In the genomic region with DNA sequence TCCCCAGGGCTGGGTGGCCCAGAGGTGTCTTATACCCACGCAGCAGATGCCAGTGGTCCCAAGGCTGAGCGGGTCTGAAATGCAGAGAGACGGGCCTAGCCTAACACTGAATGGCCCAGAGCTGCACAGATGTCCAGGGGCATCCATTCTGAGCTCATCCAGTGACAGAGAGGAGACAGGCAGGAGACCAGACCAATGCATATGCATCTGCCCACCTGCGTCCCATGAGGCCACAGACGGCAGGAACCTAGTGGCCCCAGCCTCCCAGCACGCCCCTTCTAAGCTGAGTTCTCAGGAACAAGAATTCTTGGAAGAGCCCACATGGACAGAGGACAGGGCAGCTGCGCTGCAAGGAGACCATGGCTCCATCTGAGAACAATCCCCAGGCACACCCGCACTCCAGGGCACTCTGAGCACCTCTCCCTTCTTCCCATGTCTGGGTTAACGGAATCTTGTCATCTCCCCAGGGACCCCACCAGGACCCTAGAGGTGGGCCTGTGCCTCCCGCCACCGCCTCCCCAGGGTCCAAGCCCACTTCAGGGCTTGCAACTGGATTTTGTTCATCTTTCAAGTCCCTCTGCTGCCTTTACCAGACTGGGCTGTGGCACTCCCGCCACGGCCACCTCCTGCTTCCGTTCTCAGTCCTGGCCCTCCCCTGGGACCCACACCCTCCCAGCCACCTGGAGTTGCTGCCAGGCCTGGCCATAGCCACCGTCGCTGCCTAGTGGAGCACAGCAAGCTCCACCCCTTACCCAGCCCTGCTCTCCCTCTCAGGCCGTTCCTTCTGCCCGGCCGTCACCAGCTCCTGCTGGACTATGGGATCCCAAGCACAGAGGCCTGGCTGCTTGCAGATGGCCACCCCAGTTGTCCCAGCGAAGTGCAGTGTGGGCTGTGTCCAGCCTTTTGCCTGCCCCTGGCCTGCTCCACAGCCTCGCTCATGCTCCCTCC, we compare ENCODE assay signal across 10 cellular contexts. TPM values are rescaled to one million over a fixed set of nuclear protein-coding genes. Genes with fewer than 3 reads are reported as not detected.
A peak's percentile ranks its signal among the peaks of the same experiment; 100 is the strongest.
DNase-seq lines count a peak whose midpoint lies in the region; ATAC-seq and TF ChIP-seq lines count a peak whose summit lies in the region.
"Had no signal": no experiment of that assay in that cellular context is flagged by ENCODE, and none has a peak within 500 bp of the region (broad histone marks: within the 10 kb centered on the region; RNA-seq: fewer than 3 reads in every experiment).

No MANE protein-coding gene starts in this region.

- H3K36me3 ChIP-seq in endodermal cell (ENCODE audit: control insufficient read depth, insufficient read depth, low read length), result no peaks in the 10 kb centered on the region
- no peaks in the 10 kb centered on the region for H3K36me3 ChIP-seq in uterus

- H3K27me3 Mint-ChIP-seq in natural killer cell (ENCODE audit: low read depth in 2 of 2) (peaks cover 25 to 35% of the 10 kb centered on the region in 2 donors), endodermal cell (ENCODE audit: insufficient read depth) (peaks cover 91% of the 10 kb centered on the region), immature natural killer cell (ENCODE audit: low read depth in 3 of 3) (peaks cover 6 to 18% (median 9%) of the 10 kb centered on the region in 3 donors)
- peaks cover 15 to 27% of the 10 kb centered on the region in 2 donors for H3K27me3 Mint-ChIP-seq in natural killer cell treated with Interleukin-12 subunit alpha and Interleukin-12 subunit beta and Interleukin-15 and Interleukin-18, amount 100 ng/mL, for 72 hours

- no peaks in the 10 kb centered on the region for H3K36me3 Mint-ChIP-seq in natural killer cell
- no peaks in the 10 kb centered on the region for H3K36me3 Mint-ChIP-seq in natural killer cell treated with Interleukin-12 subunit alpha and Interleukin-12 subunit beta and Interleukin-15 and Interleukin-18, amount 100 ng/mL, for 72 hours
- H3K36me3 Mint-ChIP-seq in endodermal cell (ENCODE audit: low read depth), result no peaks in the 10 kb centered on the region
- no peaks in the 10 kb centered on the region for H3K36me3 Mint-ChIP-seq in immature natural killer cell

- WGBS in endodermal cell (ENCODE audit: insufficient coverage in 1 of 2, insufficient read length in 1 of 2), 2 experiments, result 87 to 94% methylated on average over 11 to 21 of the region's 21 CpGs

- no peaks in the 10 kb centered on the region for H3K4me1 ChIP-seq in endodermal cell (ENCODE audit: control insufficient read depth, insufficient read depth, low read length)
- peaks cover 0 to 8% of the 10 kb centered on the region in 2 donors for H3K4me1 ChIP-seq in uterus

- no peak for TF ChIP-seq POLR2A in uterus (IDR thresholded peaks at IDR 0.05)

- H3K27ac Mint-ChIP-seq in natural killer cell (no peak overlapping the region), endodermal cell (no peak overlapping the region), immature natural killer cell (no peak overlapping the region)
- no peak overlapping the region for H3K27ac Mint-ChIP-seq in natural killer cell treated with Interleukin-12 subunit alpha and Interleukin-12 subunit beta and Interleukin-15 and Interleukin-18, amount 100 ng/mL, for 72 hours

- H3K4me3 ChIP-seq in endodermal cell (ENCODE audit: low read length) (no peak overlapping the region), uterus (no peak overlapping the region)
- H3K4me3 ChIP-seq: psoas muscle had no signal

- no peak for TF ChIP-seq CTCF in natural killer cell (IDR thresholded peaks at IDR 0.05)
- no peak for TF ChIP-seq CTCF in endodermal cell (conservative IDR thresholded peaks at IDR 0.05)
- TF ChIP-seq CTCF in uterus (IDR thresholded peaks at IDR 0.05), result no peak

- H3K9ac ChIP-seq in endodermal cell (ENCODE audit: extremely low read depth, low read length, poor library complexity, severe bottlenecking), result no peak overlapping the region

- H3K27me3 ChIP-seq in endodermal cell (ENCODE audit: control insufficient read depth, insufficient read depth, low read length, poor library complexity, severe bottlenecking), result peaks cover 76% of the 10 kb centered on the region
- H3K27me3 ChIP-seq in uterus, result peaks cover 3 to 12% of the 10 kb centered on the region in 2 donors

- H3K27ac ChIP-seq in endodermal cell (ENCODE audit: low read depth, low read length) (no peak overlapping the region), uterus (no peak overlapping the region)
- H3K27ac ChIP-seq: psoas muscle had no signal

- H3K4me1 Mint-ChIP-seq in natural killer cell (peaks cover 0 to 4% of the 10 kb centered on the region in 2 donors), endodermal cell (peaks cover 9% of the 10 kb centered on the region), immature natural killer cell (no peaks in the 10 kb centered on the region)
- H3K4me1 Mint-ChIP-seq in natural killer cell treated with Interleukin-12 subunit alpha and Interleukin-12 subunit beta and Interleukin-15 and Interleukin-18, amount 100 ng/mL, for 72 hours (ENCODE audit: low read depth in 2 of 2), result no peaks in the 10 kb centered on the region

- ATAC-seq in natural killer cell, result no peak
- ATAC-seq in natural killer cell treated with Interleukin-12 subunit alpha and Interleukin-12 subunit beta and Interleukin-15 and Interleukin-18, amount 100 ng/mL, for 72 hours, result no peak
- peak; percentile 40 for ATAC-seq in HG03469 (IDR thresholded peaks at IDR 0.05; ENCODE audit: unreplicated experiment)
- no peak for ATAC-seq in HG02763 (IDR thresholded peaks at IDR 0.05; ENCODE audit: unreplicated experiment)
- ATAC-seq: psoas muscle had no signal

- peak; percentile 12 for DNase-seq in natural killer cell
- no peak for DNase-seq in natural killer cell treated with Interleukin-12 subunit alpha and Interleukin-12 subunit beta and Interleukin-15 and Interleukin-18, amount 100 ng/mL, for 72 hours (ENCODE audit: low spot score)
- peak; percentile 53 for DNase-seq in endodermal cell
- peak; percentile 6 for DNase-seq in uterus
- DNase-seq in immature natural killer cell, result no peak
- no peak for DNase-seq in NCI-H2029 treated with DMSO at 0.1 percent for 48 hours (lab: John Stamatoyannopoulos, UW)
- DNase-seq: EL had no signal

- H3K4me3 Mint-ChIP-seq in natural killer cell (no peak overlapping the region), endodermal cell (no peak overlapping the region), immature natural killer cell (no peak overlapping the region)
- H3K4me3 Mint-ChIP-seq in natural killer cell treated with Interleukin-12 subunit alpha and Interleukin-12 subunit beta and Interleukin-15 and Interleukin-18, amount 100 ng/mL, for 72 hours, result no peak overlapping the region

- H3K9me3 Mint-ChIP-seq in natural killer cell (no peaks in the 10 kb centered on the region), endodermal cell (no peaks in the 10 kb centered on the region), immature natural killer cell (no peaks in the 10 kb centered on the region)
- no peaks in the 10 kb centered on the region for H3K9me3 Mint-ChIP-seq in natural killer cell treated with Interleukin-12 subunit alpha and Interleukin-12 subunit beta and Interleukin-15 and Interleukin-18, amount 100 ng/mL, for 72 hours

- no peaks in the 10 kb centered on the region for H3K9me3 ChIP-seq in endodermal cell (ENCODE audit: control insufficient read depth, low read length)
- H3K9me3 ChIP-seq in uterus, result no peaks in the 10 kb centered on the region
- H3K9me3 ChIP-seq: psoas muscle had no signal

- intact Hi-C loops in natural killer cell (cut with micrococcal nuclease) (no loop called here), uterus (cut with DNase I; ENCODE audit: low total_unique reads) (no loop called here)

RNA-seq across cellular contexts. Expression of gene WNT3A, which starts 3.3 kb away (rescaled TPM):
- total RNA-seq in natural killer cell (not detected), endodermal cell (under 1 TPM; 0.11 to 0.46 TPM), uterus (not detected)
- total RNA-seq in natural killer cell treated with Interleukin-12 subunit alpha and Interleukin-12 subunit beta and Interleukin-15 and Interleukin-18, amount 100 ng/mL, for 72 hours, result not detected
- polyA plus RNA-seq in endodermal cell (2013, experiment 1 of 2), result 40.2 TPM
- 36.6 TPM for polyA plus RNA-seq in endodermal cell (2013, experiment 2 of 2)
- polyA plus RNA-seq in immature natural killer cell, result not detected
- total RNA-seq: psoas muscle had no signal
- polyA plus RNA-seq: psoas muscle had no signal

Comparison
In these comparisons a context has a peak if more than half of its experiments do, and no peak if none do; other contexts are left out.
1. DNase-seq: peak in natural killer cell (single experiment), endodermal cell (single experiment) and uterus (2 of 2); none in natural killer cell treated with Interleukin-12 subunit alpha and Interleukin-12 subunit beta and Interleukin-15 and Interleukin-18, amount 100 ng/mL, for 72 hours (single experiment), immature natural killer cell (0 of 3) and NCI-H2029 treated with DMSO at 0.1 percent for 48 hours (single experiment).